ENCODE assay signal across 22 cellular contexts in genomic region chr4:3280466-3280865, GRCh38. TPM values are rescaled to one million over a fixed set of nuclear protein-coding genes. Genes with fewer than 3 reads are reported as not detected.
"Had no signal": no experiment of that assay in that cellular context is flagged by ENCODE, and none has a peak within 500 bp of the region (broad histone marks: within the 10 kb centered on the region; RNA-seq: fewer than 3 reads in every experiment).

No MANE protein-coding gene starts in this region.

- ATAC-seq: foreskin keratinocyte; gastroesophageal sphincter; heart right ventricle; left cardiac atrium; left lung; mucosa of descending colon; natural killer cell treated with Interleukin-12 subunit alpha and Interleukin-12 subunit beta and Interleukin-15 and Interleukin-18, amount 100 ng/mL, for 72 hours; psoas muscle; right cardiac atrium; stimulated activated naive B cell treated with anti-CD40 and anti-IgM and Interleukin-4, amounts not matched to agents 10 μg/mL and 1 μg/mL and 100 μg/mL, for 72 hours; stimulated activated naive CD8-positive, alpha-beta T cell treated with anti-CD3 and anti-CD28 coated beads, Interleukin-15, amount 100 ng/mL, for 72 hours had no signal

- H3K4me3 ChIP-seq: esophagus muscularis mucosa, gastroesophageal sphincter, heart right ventricle, left lung, mucosa of descending colon, psoas muscle, sigmoid colon, tibial artery had no signal

- DNase-seq: effector memory CD4-positive, alpha-beta T cell; foreskin keratinocyte; heart right ventricle; hippocampal formation; left cardiac atrium; left lung; mesenchymal stem cell; mucosa of descending colon; naive B cell; psoas muscle; right cardiac atrium; sigmoid colon; stimulated activated CD4-positive, alpha-beta T cell treated with anti-CD3 and anti-CD28 coated beads, Interleukin-2, amount 100 ng/mL, for 24 hours; stimulated activated CD4-positive, alpha-beta T cell treated with anti-CD3 and anti-CD28 coated beads, Interleukin-4, amount 100 ng/mL, for 24 hours; stimulated activated naive B cell treated with anti-CD40 and anti-IgM and Interleukin-4, amounts not matched to agents 10 μg/mL and 1 μg/mL and 100 μg/mL, for 72 hours; tibial artery had no signal

- H3K4me1 ChIP-seq: esophagus muscularis mucosa, foreskin keratinocyte, gastroesophageal sphincter, sigmoid colon had no signal

- H3K9me3 ChIP-seq: gastroesophageal sphincter, mucosa of descending colon, neutrophil, psoas muscle, sigmoid colon had no signal

- H3K36me3 ChIP-seq: esophagus muscularis mucosa, gastroesophageal sphincter, heart right ventricle, left lung, neutrophil, sigmoid colon, tibial artery had no signal

- H3K27ac ChIP-seq: esophagus muscularis mucosa, foreskin keratinocyte, gastroesophageal sphincter, heart right ventricle, left lung, neutrophil, psoas muscle, sigmoid colon, tibial artery had no signal

RNA-seq across cellular contexts. Expression of gene MSANTD1, which starts 31.5 kb away (rescaled TPM):
- total RNA-seq: epithelial cell of proximal tubule had no signal
